ENCODE assay signal across 13 cellular contexts in the genomic region with DNA sequence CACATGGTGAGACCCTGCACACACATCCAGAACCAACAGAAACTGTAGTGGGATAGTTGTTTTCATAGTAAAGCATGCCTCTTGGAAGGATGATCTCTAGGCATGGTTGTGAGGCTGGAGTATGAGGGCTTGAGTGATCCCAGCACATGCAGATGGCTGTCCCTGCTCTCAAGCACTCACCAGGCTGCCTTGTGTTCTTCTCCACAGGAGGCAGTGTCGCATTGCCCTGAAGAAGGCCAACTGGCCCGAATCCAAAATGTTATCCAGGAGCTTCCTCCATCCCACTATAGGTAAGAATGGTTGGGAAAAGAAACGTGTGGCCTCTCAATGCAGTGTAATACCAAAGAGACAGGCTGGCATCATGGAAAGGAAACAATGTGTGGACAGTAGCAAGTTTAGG.
DNase-seq lines count a peak whose midpoint lies in the region; ATAC-seq and TF ChIP-seq lines count a peak whose summit lies in the region.
"Had no signal": no experiment of that assay in that cellular context is flagged by ENCODE, and none has a peak within 500 bp of the region (broad histone marks: within the 10 kb centered on the region; RNA-seq: fewer than 3 reads in every experiment).

No MANE protein-coding gene starts in this region.

- peak; percentile 28 for TF ChIP-seq RAD21 in Ishikawa (IDR thresholded peaks at IDR 0.05; ENCODE audit: low read depth)

- 42% methylated on average over 3 of the region's 3 CpGs for WGBS in right lobe of liver (ENCODE audit: insufficient coverage, low coverage, low lambda C conversion rate, missing lambda C conversion rate)

- H3K27ac Mint-ChIP-seq in activated naive CD4-positive, alpha-beta T cell treated with anti-CD3 and anti-CD28 coated beads, Interleukin-2, amount 10 ng/mL, durations not matched to agents 7 days and 5 days, result no peak overlapping the region
- H3K27ac Mint-ChIP-seq: activated CD4-positive, alpha-beta T cell treated with anti-CD3 and anti-CD28 coated beads, Interleukin-2, amount 10 ng/mL, durations not matched to agents 24 days and 14 days; activated naive CD4-positive, alpha-beta T cell treated with anti-CD3 and anti-CD28 coated beads, Interleukin-2, amount 50 U/mL, for 72 hours had no signal

- peak in 2 of 4 donors; percentile 5 to 9 for TF ChIP-seq CTCF in right lobe of liver (IDR thresholded peaks at IDR 0.05)

- H3K27me3 ChIP-seq in SJCRH30 (no peaks in the 10 kb centered on the region), right lobe of liver (no peaks in the 10 kb centered on the region)

- H3K9me3 Mint-ChIP-seq in activated naive CD4-positive, alpha-beta T cell treated with anti-CD3 and anti-CD28 coated beads, Interleukin-2, amount 10 ng/mL, durations not matched to agents 7 days and 5 days, result no peaks in the 10 kb centered on the region
- H3K9me3 Mint-ChIP-seq: activated CD4-positive, alpha-beta T cell treated with anti-CD3 and anti-CD28 coated beads, Interleukin-2, amount 10 ng/mL, durations not matched to agents 24 days and 14 days; activated naive CD4-positive, alpha-beta T cell treated with anti-CD3 and anti-CD28 coated beads, Interleukin-2, amount 50 U/mL, for 72 hours had no signal

- no peak for TF ChIP-seq POLR2A in right lobe of liver (IDR thresholded peaks at IDR 0.05)

- intact Hi-C loops in right lobe of liver (cut with DNase I), result no loop called here

- CTCF ChIA-PET in activated naive CD4-positive, alpha-beta T cell treated with anti-CD3 and anti-CD28 coated beads, Interleukin-2, amount 10 ng/mL, durations not matched to agents 7 days and 5 days (lab: Charles Lee), result interaction anchor here (0.9 kb wide), 1 partner anchor 179 kb away, joined by 3 read pairs; the partner anchor contains the start of gene CD80

- ATAC-seq in right lobe of liver, result peak; percentile 25 to 48 (median 39)
- ATAC-seq: activated naive CD4-positive, alpha-beta T cell treated with anti-CD3 and anti-CD28 coated beads, Interleukin-2, amount 50 U/mL, for 72 hours had no signal

- peak; percentile 13 for DNase-seq in GM03348 (ENCODE audit: low spot score)
- peak; percentile 38 to 55 for DNase-seq in SJCRH30
- DNase-seq in right lobe of liver, result no peak
- no peak for DNase-seq in stimulated activated CD4-positive, alpha-beta T cell treated with anti-CD3 and anti-CD28 coated beads, Interleukin-1b, Interleukin-23, amount 100 ng/mL, for 48 hours
- DNase-seq in stimulated activated CD4-positive, alpha-beta T cell treated with anti-CD3 and anti-CD28 coated beads, Interleukin-4, amount 100 ng/mL, for 4 hours, result no peak
- no peak for DNase-seq in activated naive CD4-positive, alpha-beta T cell treated with anti-CD3 and anti-CD28 coated beads, Interleukin-2, amount 10 ng/mL, durations not matched to agents 7 days and 5 days
- DNase-seq: activated CD4-positive, alpha-beta T cell treated with anti-CD3 and anti-CD28 coated beads, Interleukin-2, amount 10 ng/mL, durations not matched to agents 24 days and 14 days; DND-41; H7; stimulated activated naive CD4-positive, alpha-beta T cell treated with Interleukin-2 at 50 U/mL for 16 hours had no signal

- H3K4me1 ChIP-seq in SJCRH30 (no peaks in the 10 kb centered on the region), right lobe of liver (no peaks in the 10 kb centered on the region)

- no peak overlapping the region for H3K4me3 ChIP-seq in SJCRH30
- no peak overlapping the region for H3K4me3 ChIP-seq in right lobe of liver
- H3K4me3 ChIP-seq: SK-N-MC had no signal

- H3K27ac ChIP-seq in SJCRH30 (no peak overlapping the region), right lobe of liver (no peak overlapping the region)
- H3K27ac ChIP-seq: SK-N-MC had no signal

- no peak for TF ChIP-seq EP300 in Ishikawa (IDR thresholded peaks at IDR 0.05; ENCODE audit: borderline replicate concordance)

- H3K27me3 Mint-ChIP-seq in activated naive CD4-positive, alpha-beta T cell treated with anti-CD3 and anti-CD28 coated beads, Interleukin-2, amount 10 ng/mL, durations not matched to agents 7 days and 5 days, result no peaks in the 10 kb centered on the region
- H3K27me3 Mint-ChIP-seq: activated CD4-positive, alpha-beta T cell treated with anti-CD3 and anti-CD28 coated beads, Interleukin-2, amount 10 ng/mL, durations not matched to agents 24 days and 14 days had no signal

- no peaks in the 10 kb centered on the region for H3K36me3 Mint-ChIP-seq in activated naive CD4-positive, alpha-beta T cell treated with anti-CD3 and anti-CD28 coated beads, Interleukin-2, amount 10 ng/mL, durations not matched to agents 7 days and 5 days
- H3K36me3 Mint-ChIP-seq: activated naive CD4-positive, alpha-beta T cell treated with anti-CD3 and anti-CD28 coated beads, Interleukin-2, amount 50 U/mL, for 72 hours had no signal

- H3K9me3 ChIP-seq in SJCRH30 (replicated peaks) (no peaks in the 10 kb centered on the region), right lobe of liver (no peaks in the 10 kb centered on the region)

- H3K36me3 ChIP-seq in SJCRH30, result peaks cover 3% of the 10 kb centered on the region; the same call in 1 of the 2 replicates
- no peaks in the 10 kb centered on the region for H3K36me3 ChIP-seq in right lobe of liver

- H3K4me3 Mint-ChIP-seq in activated naive CD4-positive, alpha-beta T cell treated with anti-CD3 and anti-CD28 coated beads, Interleukin-2, amount 10 ng/mL, durations not matched to agents 7 days and 5 days, result no peak overlapping the region
- H3K4me3 Mint-ChIP-seq: activated CD4-positive, alpha-beta T cell treated with anti-CD3 and anti-CD28 coated beads, Interleukin-2, amount 10 ng/mL, durations not matched to agents 24 days and 14 days had no signal

- no peaks in the 10 kb centered on the region for H3K4me1 Mint-ChIP-seq in activated naive CD4-positive, alpha-beta T cell treated with anti-CD3 and anti-CD28 coated beads, Interleukin-2, amount 10 ng/mL, durations not matched to agents 7 days and 5 days
- H3K4me1 Mint-ChIP-seq: activated CD4-positive, alpha-beta T cell treated with anti-CD3 and anti-CD28 coated beads, Interleukin-2, amount 10 ng/mL, durations not matched to agents 24 days and 14 days had no signal

TF ChIP-seq in Ishikawa, 13 proteins besides CTCF, POLR2A, EP300 and RAD21:
- TF ChIP-seq NFIC (IDR thresholded peaks at IDR 0.05) (peak; percentile 44; the same call in 1 of the 2 replicates), CREB1 (IDR thresholded peaks at IDR 0.05; ENCODE audit: low read depth) (no peak)

Comparison
In these comparisons a context has a peak if more than half of its experiments do, and no peak if none do; other contexts are left out.
1. DNase-seq: peak in GM03348 (single experiment) and SJCRH30 (2 of 2); none in right lobe of liver (0 of 3), stimulated activated CD4-positive, alpha-beta T cell treated with anti-CD3 and anti-CD28 coated beads, Interleukin-1b, Interleukin-23, amount 100 ng/mL, for 48 hours (single experiment), stimulated activated CD4-positive, alpha-beta T cell treated with anti-CD3 and anti-CD28 coated beads, Interleukin-4, amount 100 ng/mL, for 4 hours (0 of 2) and activated naive CD4-positive, alpha-beta T cell treated with anti-CD3 and anti-CD28 coated beads, Interleukin-2, amount 10 ng/mL, durations not matched to agents 7 days and 5 days (single experiment).